Comparison of ENCODE assay signal across 1 cellular context in genomic region chr1:39396671-39397070, GRCh38.
TF ChIP-seq lines count a peak whose summit lies in the region.

No MANE protein-coding gene starts in this region.

TF ChIP-seq in SK-N-SH, 30 proteins besides CTCF, POLR2A, EP300 and RAD21 (continued from another document):
- no peak for TF ChIP-seq RFX5 (IDR thresholded peaks at IDR 0.05; ENCODE audit: low read length)
- no peak for TF ChIP-seq RCOR1 (IDR thresholded peaks at IDR 0.05; ENCODE audit: low read length)
- no peak for TF ChIP-seq USF2 (IDR thresholded peaks at IDR 0.05; ENCODE audit: borderline replicate concordance, low read depth, low read length)
- TF ChIP-seq TCF12 (IDR thresholded peaks at IDR 0.05), result no peak
- no peak for TF ChIP-seq REST (IDR thresholded peaks at IDR 0.05; ENCODE audit: low read depth, low read length)
- no peak for TF ChIP-seq CHD2 (IDR thresholded peaks at IDR 0.05; ENCODE audit: low read length, partially characterized antibody)
- no peak for TF ChIP-seq GABPA (IDR thresholded peaks at IDR 0.05; ENCODE audit: low read depth)
- TF ChIP-seq MAX (IDR thresholded peaks at IDR 0.05; ENCODE audit: low read depth), result no peak
- no peak for TF ChIP-seq SIN3A (IDR thresholded peaks at IDR 0.05; ENCODE audit: borderline replicate concordance, low read depth, low read length)
- TF ChIP-seq NRF1 (IDR thresholded peaks at IDR 0.05; ENCODE audit: low read depth, low read length), result no peak
- TF ChIP-seq ZBTB33 (IDR thresholded peaks at IDR 0.05; ENCODE audit: borderline replicate concordance, low read depth), result no peak
- TF ChIP-seq FOXM1 (IDR thresholded peaks at IDR 0.05; ENCODE audit: low read depth), result no peak
- no peak for TF ChIP-seq ELF1 (IDR thresholded peaks at IDR 0.05)
